In the genomic region with DNA sequence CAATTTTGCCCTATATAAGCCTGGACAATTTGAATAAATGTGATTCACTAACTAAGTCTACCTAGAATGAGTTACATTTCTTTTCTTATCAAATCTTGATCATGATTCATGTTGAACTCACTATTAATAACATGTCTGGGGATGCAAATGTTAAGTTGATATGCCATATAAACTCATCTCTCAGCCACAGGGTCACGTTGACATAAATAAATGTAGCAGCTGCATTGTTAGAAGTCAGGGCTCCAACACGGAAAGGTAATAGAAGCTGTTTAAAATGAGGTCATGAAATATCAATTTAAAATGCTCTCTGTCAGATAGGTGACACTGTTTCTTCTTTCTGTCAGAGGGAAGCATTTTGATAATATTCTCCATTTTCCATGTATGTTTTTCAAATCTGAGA, we compare ENCODE assay signal across 2 cellular contexts.
TF ChIP-seq lines count a peak whose summit lies in the region.

No MANE protein-coding gene starts in this region.

TF ChIP-seq in SK-N-SH treated with all-trans-retinoic acid at 6 μM for 48 hours, 23 proteins besides CTCF, POLR2A, EP300 and RAD21 (continued from another document):
- TF ChIP-seq CSRNP3 (CRISPR knock-in tag; IDR thresholded peaks at IDR 0.05): no peak
- no peak for TF ChIP-seq TOX (CRISPR knock-in tag; IDR thresholded peaks at IDR 0.05; ENCODE audit: borderline replicate concordance)
- TF ChIP-seq ISL1 (CRISPR knock-in tag; IDR thresholded peaks at IDR 0.05): no peak
- TF ChIP-seq PATZ1 (CRISPR knock-in tag; IDR thresholded peaks at IDR 0.05; ENCODE audit: borderline replicate concordance): no peak
- TF ChIP-seq OSR1 (CRISPR knock-in tag; IDR thresholded peaks at IDR 0.05): no peak
- TF ChIP-seq ZNF8 (CRISPR knock-in tag; IDR thresholded peaks at IDR 0.05): no peak

TF ChIP-seq in neural cell, 6 proteins besides CTCF, POLR2A, EP300 and RAD21 (continued from another document):
- TF ChIP-seq EZH2 (IDR thresholded peaks at IDR 0.05; ENCODE audit: borderline replicate concordance, insufficient read depth, low read length, poor library complexity, severe bottlenecking) (no peak), MXI1 (conservative IDR thresholded peaks at IDR 0.05; ENCODE audit: poor library complexity, severe bottlenecking) (peak; percentile 2), SMC3 (conservative IDR thresholded peaks at IDR 0.05; ENCODE audit: poor library complexity) (peak; percentile 13), TAF1 (IDR thresholded peaks at IDR 0.05; ENCODE audit: low read depth) (no peak), POLR2AphosphoS5 (IDR thresholded peaks at IDR 0.05) (peak; percentile 76)
